In the genomic region with DNA sequence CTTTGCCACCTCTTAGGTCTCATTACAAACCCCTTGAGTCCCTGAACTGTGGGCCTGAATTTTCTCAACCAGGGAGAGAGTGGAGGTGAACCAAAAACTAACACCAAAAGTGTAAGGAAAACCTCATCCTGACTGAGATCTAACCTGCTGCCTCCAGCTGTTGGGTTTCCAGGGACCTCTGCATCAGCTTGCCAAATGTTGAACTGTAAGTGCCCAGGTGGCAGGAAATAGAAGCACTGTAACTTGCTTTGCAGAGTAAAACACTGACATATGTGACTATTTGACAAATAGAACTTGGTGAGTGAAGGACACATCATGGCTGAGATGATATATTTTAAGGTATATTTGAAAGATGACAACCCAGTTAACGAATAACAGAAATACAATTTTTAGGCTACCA, we compare ENCODE assay signal across 17 cellular contexts. TPM values are rescaled to one million over a fixed set of nuclear protein-coding genes. Genes with fewer than 3 reads are reported as not detected.
"Had no signal": no experiment of that assay in that cellular context is flagged by ENCODE, and none has a peak within 500 bp of the region (broad histone marks: within the 10 kb centered on the region; RNA-seq: fewer than 3 reads in every experiment).

No MANE protein-coding gene starts in this region.

- H3K4me3 ChIP-seq: skin epidermis, testis, upper lobe of left lung had no signal

- FAIRE-seq: bronchial epithelial cell had no signal

- DNase-seq: activated CD4-positive, alpha-beta T cell treated with anti-CD3 and anti-CD28 coated beads for 1 hour; activated CD4-positive, alpha-beta T cell treated with anti-CD3 and anti-CD28 coated beads, Interleukin-2, amount 50 U/mL, for 4 hours; activated naive CD4-positive, alpha-beta T cell; activated naive CD8-positive, alpha-beta T cell treated with anti-CD3 and anti-CD28 coated beads, Interleukin-2, amount 10 ng/mL, durations not matched to agents 7 days and 5 days; activated T-cell treated with anti-CD3 and anti-CD28 coated beads for 4 hours; foreskin melanocyte; occipital lobe; right cardiac atrium; stimulated activated naive CD8-positive, alpha-beta T cell treated with anti-CD3 and anti-CD28 coated beads, Interleukin-15, amount 100 ng/mL, for 72 hours; testis had no signal

- H3K27ac ChIP-seq: epithelial cell of prostate, skin epidermis, testis, upper lobe of left lung had no signal

- H3K36me3 ChIP-seq: upper lobe of left lung had no signal

- H3K27me3 ChIP-seq: testis, upper lobe of left lung had no signal

- ATAC-seq: natural killer cell treated with Interleukin-12 subunit alpha and Interleukin-12 subunit beta and Interleukin-15 and Interleukin-18, amount 100 ng/mL, for 72 hours; right cardiac atrium; stimulated activated naive CD8-positive, alpha-beta T cell treated with anti-CD3 and anti-CD28 coated beads, Interleukin-15, amount 100 ng/mL, for 72 hours had no signal

- H3K4me1 ChIP-seq: upper lobe of left lung had no signal

- H3K9me3 ChIP-seq: testis, upper lobe of left lung had no signal

RNA-seq across cellular contexts. Expression of a gene that starts 48.4 kb away (rescaled TPM):
- total RNA-seq: activated naive CD8-positive, alpha-beta T cell treated with anti-CD3 and anti-CD28 coated beads, Interleukin-2, amount 10 ng/mL, durations not matched to agents 7 days and 5 days; bronchial epithelial cell; chondrocyte; fibroblast of lung had no signal
